ENCODE assay signal across 10 cellular contexts in the genomic region with DNA sequence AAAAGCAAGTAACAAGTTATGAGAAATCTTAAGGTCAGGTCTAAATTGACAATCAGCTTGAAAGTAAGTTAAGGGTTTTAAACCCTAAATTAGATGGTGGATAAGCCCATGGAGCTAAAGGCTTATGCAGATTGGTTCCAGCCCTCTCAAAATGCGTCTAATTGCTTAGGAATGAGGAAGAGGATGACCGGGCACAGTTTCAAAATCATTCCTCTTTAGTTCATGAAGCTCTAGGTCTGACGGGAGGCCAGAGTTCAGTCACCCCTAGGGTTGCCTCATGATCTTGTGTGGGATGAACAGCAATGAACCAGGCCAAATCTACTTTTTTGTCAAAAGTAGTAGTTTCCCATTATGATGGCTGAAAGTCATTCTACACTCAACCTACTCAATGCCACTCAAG.
A peak's percentile ranks its signal among the peaks of the same experiment; 100 is the strongest.
DNase-seq lines count a peak whose midpoint lies in the region; ATAC-seq and TF ChIP-seq lines count a peak whose summit lies in the region.
"Had no signal": no experiment of that assay in that cellular context is flagged by ENCODE, and none has a peak within 500 bp of the region (broad histone marks: within the 10 kb centered on the region; RNA-seq: fewer than 3 reads in every experiment).

No MANE protein-coding gene starts in this region.

- no peak for TF ChIP-seq POLR2A in ovary (IDR thresholded peaks at IDR 0.05)

- H3K9me3 ChIP-seq in PC-9 (ENCODE audit: insufficient read depth, low read depth) (no peaks in the 10 kb centered on the region), ovary (no peaks in the 10 kb centered on the region)
- H3K9me3 ChIP-seq: Caco-2, tibial artery had no signal

- no peak overlapping the region for H3K4me3 Mint-ChIP-seq in effector memory CD8-positive, alpha-beta T cell
- no peak overlapping the region for H3K4me3 Mint-ChIP-seq in natural killer cell

- H3K4me2 ChIP-seq in PC-9: no peak overlapping the region

- BruUV-seq in PC-9 (replicated peaks; lab: Mats Ljungman, UMichigan): no TSS peak

- no peak overlapping the region for H3K27ac Mint-ChIP-seq in effector memory CD8-positive, alpha-beta T cell
- H3K27ac Mint-ChIP-seq in natural killer cell: no peak overlapping the region

- H3K79me2 ChIP-seq in PC-9 (ENCODE audit: low read depth): no peaks in the 10 kb centered on the region

- WGBS in ovary, 3 donors: 11 to 15% (median 14%) methylated on average over 3 of the region's 3 CpGs

- intact Hi-C loops in PC-9 (cut with micrococcal nuclease; ENCODE audit: unreplicated experiment): no loop called here
- intact Hi-C loops in ovary (cut with DNase I): no loop called here
- intact Hi-C loops in natural killer cell (cut with micrococcal nuclease): no loop called here

- 0 out of 2 replicates have a peak, but pooled peaks cover 3% of the 10 kb centered on the region for H3K9me2 ChIP-seq in PC-9 (ENCODE audit: insufficient read depth)

- CTCF ChIA-PET in PC-9 (lab: Charles Lee): interaction anchor here (0.6 kb wide), 1 partner anchor 41 kb away, joined by 3 read pairs; no protein-coding TSS in a partner anchor

- no peak overlapping the region for H3K4me3 ChIP-seq in PC-9
- no peak overlapping the region for H3K4me3 ChIP-seq in foreskin fibroblast (ENCODE audit: low read depth in 1 of 2, low read length in 2 of 2)
- no peak overlapping the region for H3K4me3 ChIP-seq in ovary
- H3K4me3 ChIP-seq: tibial artery had no signal

- POLR2A ChIA-PET in PC-9 (lab: Charles Lee; ENCODE audit: unreplicated experiment): no interaction called here

- peaks cover 0 to 8% of the 10 kb centered on the region in 2 donors for H3K4me1 Mint-ChIP-seq in effector memory CD8-positive, alpha-beta T cell (ENCODE audit: low read depth in 2 of 2)
- peaks cover 0 to 7% of the 10 kb centered on the region in 2 donors for H3K4me1 Mint-ChIP-seq in natural killer cell

- H3K36me3 Mint-ChIP-seq in effector memory CD8-positive, alpha-beta T cell (ENCODE audit: insufficient read depth): peaks cover 15% of the 10 kb centered on the region
- H3K36me3 Mint-ChIP-seq in natural killer cell: peaks cover 8% of the 10 kb centered on the region

- H3K27me3 ChIP-seq in PC-9 (ENCODE audit: insufficient read depth, low read depth) (no peaks in the 10 kb centered on the region), ovary (no peaks in the 10 kb centered on the region)
- H3K27me3 ChIP-seq: tibial artery had no signal

- peak; percentile 11 to 63 for DNase-seq in PC-9
- peak; percentile 57 to 81 for DNase-seq in foreskin fibroblast
- DNase-seq in ovary: peak in 3 of 5 donors; percentile 28 to 44 (median 29)
- DNase-seq in effector memory CD8-positive, alpha-beta T cell: no peak
- no peak for DNase-seq in natural killer cell
- DNase-seq in NCI-H526 treated with DMSO at 0.1 percent for 48 hours (lab: John Stamatoyannopoulos, UW): no peak

- H3K27ac ChIP-seq in C4-2B (peak overlapping the region; percentile 62; the same call in 1 of the 2 replicates), PC-9 (no peak overlapping the region), ovary (no peak overlapping the region)
- H3K27ac ChIP-seq: tibial artery had no signal

- H3K4me1 ChIP-seq in PC-9 (replicated peaks; ENCODE audit: insufficient read depth): peaks cover 16% of the 10 kb centered on the region; the same call in 1 of the 2 replicates
- peaks cover 15% of the 10 kb centered on the region for H3K4me1 ChIP-seq in ovary (ENCODE audit: insufficient read depth)

- TF ChIP-seq CTCF in C4-2B (conservative IDR thresholded peaks at IDR 0.05): no peak
- no peak for TF ChIP-seq CTCF in PC-9 (conservative IDR thresholded peaks at IDR 0.05)
- TF ChIP-seq CTCF in foreskin fibroblast (IDR thresholded peaks at IDR 0.05; ENCODE audit: low read depth, low read length): no peak
- TF ChIP-seq CTCF in ovary (IDR thresholded peaks at IDR 0.05): no peak
- TF ChIP-seq CTCF in natural killer cell (IDR thresholded peaks at IDR 0.05): no peak

- H3K9me3 Mint-ChIP-seq in effector memory CD8-positive, alpha-beta T cell: no peaks in the 10 kb centered on the region
- H3K9me3 Mint-ChIP-seq in natural killer cell: no peaks in the 10 kb centered on the region

- peaks cover 14% of the 10 kb centered on the region for H3F3A ChIP-seq in PC-9 (ENCODE audit: insufficient read depth, low read depth)

- no peaks in the 10 kb centered on the region for H4K20me1 ChIP-seq in PC-9 (ENCODE audit: insufficient read depth)

- no peaks in the 10 kb centered on the region for H3K36me3 ChIP-seq in PC-9 (ENCODE audit: low read depth)
- no peaks in the 10 kb centered on the region for H3K36me3 ChIP-seq in ovary
- H3K36me3 ChIP-seq: tibial artery had no signal

- TF ChIP-seq EP300 in ovary (IDR thresholded peaks at IDR 0.05): no peak

- H2AFZ ChIP-seq in PC-9: no peak overlapping the region

- H3K27me3 Mint-ChIP-seq in effector memory CD8-positive, alpha-beta T cell: no peaks in the 10 kb centered on the region
- no peaks in the 10 kb centered on the region for H3K27me3 Mint-ChIP-seq in natural killer cell (ENCODE audit: low read depth in 2 of 2)

- no peak for ATAC-seq in HG02970 (IDR thresholded peaks at IDR 0.05; ENCODE audit: low FRiP score, unreplicated experiment)
- no peak for ATAC-seq in effector memory CD8-positive, alpha-beta T cell (replicated peaks)
- no peak for ATAC-seq in natural killer cell

Comparison
In these comparisons a context has a peak if more than half of its experiments do, and no peak if none do; other contexts are left out.
1. DNase-seq: peak in PC-9 (2 of 2), foreskin fibroblast (2 of 2) and ovary (3 of 5); none in effector memory CD8-positive, alpha-beta T cell (0 of 3), natural killer cell (single experiment) and NCI-H526 treated with DMSO at 0.1 percent for 48 hours (single experiment).